ENCODE assay signal across 14 cellular contexts in genomic region chr1:12501661-12502060, GRCh38.
DNase-seq lines count a peak whose midpoint lies in the region; ATAC-seq and TF ChIP-seq lines count a peak whose summit lies in the region.
"Had no signal": no experiment of that assay in that cellular context is flagged by ENCODE, and none has a peak within 500 bp of the region (broad histone marks: within the 10 kb centered on the region; RNA-seq: fewer than 3 reads in every experiment).

No MANE protein-coding gene starts in this region.

- no peak overlapping the region for H4K91ac ChIP-seq in trophoblast cell (ENCODE audit: low read depth, low read length)

- BruUV-seq in mammary epithelial cell (replicated peaks; lab: Mats Ljungman, UMichigan), result no TSS peak

- in situ Hi-C loops in mammary epithelial cell (cut with MboI; ENCODE audit: low sequenced_read_pairs in 2 of 2), result no loop called here

- no peaks in the 10 kb centered on the region for H3K9me3 ChIP-seq in mammary epithelial cell (replicated peaks; ENCODE audit: insufficient read depth, low read length)
- no peaks in the 10 kb centered on the region for H3K9me3 ChIP-seq in trophoblast cell (ENCODE audit: insufficient read depth, low read depth, low read length)

- no peak overlapping the region for H3K14ac ChIP-seq in trophoblast cell (ENCODE audit: low read length)

- H4K8ac ChIP-seq in trophoblast cell (ENCODE audit: low read depth, low read length), result no peak overlapping the region

- H3K4me3 Mint-ChIP-seq in nephron, result no peak overlapping the region
- H3K4me3 Mint-ChIP-seq: activated CD8-positive, alpha-beta memory T cell treated with anti-CD3 and anti-CD28 coated beads, Interleukin-2, amount 10 ng/mL, durations not matched to agents 7 days and 5 days; brain had no signal

- H3K79me1 ChIP-seq in trophoblast cell (ENCODE audit: low read length), result no peaks in the 10 kb centered on the region

- H3K4me2 ChIP-seq in mammary epithelial cell (ENCODE audit: insufficient read depth, low read depth, low read length) (no peak overlapping the region), trophoblast cell (ENCODE audit: low read length) (no peak overlapping the region)

- H3K27me3 Mint-ChIP-seq in nephron (ENCODE audit: low read depth), result no peaks in the 10 kb centered on the region
- H3K27me3 Mint-ChIP-seq: activated CD8-positive, alpha-beta memory T cell treated with anti-CD3 and anti-CD28 coated beads, Interleukin-2, amount 10 ng/mL, durations not matched to agents 7 days and 5 days; brain had no signal

- H3K18ac ChIP-seq in trophoblast cell (ENCODE audit: low read length), result no peak overlapping the region

- no peak for TF ChIP-seq CTCF in mammary epithelial cell (conservative IDR thresholded peaks at IDR 0.05 in 1 of 2, IDR thresholded peaks at IDR 0.05 in 1 of 2; ENCODE audit: extremely low read depth in 1 of 2, insufficient read depth in 1 of 2, low read depth in 1 of 2, low read length in 2 of 2)
- no peak for TF ChIP-seq CTCF in nephron (IDR thresholded peaks at IDR 0.05; ENCODE audit: unreplicated experiment in 3 of 3)

- H3K4me1 Mint-ChIP-seq in nephron, result peaks cover 38% of the 10 kb centered on the region

- H3K4me1 ChIP-seq in mammary epithelial cell (ENCODE audit: insufficient read depth, low read length) (peaks cover 10% of the 10 kb centered on the region), trophoblast cell (ENCODE audit: control insufficient read depth in 1 of 2, insufficient read depth in 2 of 2, low read length in 2 of 2) (peaks cover 5 to 7% of the 10 kb centered on the region in 2 experiments)

- H2AK5ac ChIP-seq in trophoblast cell (ENCODE audit: low read length), result no peak overlapping the region

- H3K23ac ChIP-seq in trophoblast cell (ENCODE audit: low read length), result no peak overlapping the region

- H4K12ac ChIP-seq in trophoblast cell (ENCODE audit: low read depth, low read length), result no peak overlapping the region

- H3K79me2 ChIP-seq in mammary epithelial cell (ENCODE audit: insufficient read depth, low read length) (no peaks in the 10 kb centered on the region), trophoblast cell (ENCODE audit: control insufficient read depth, insufficient read depth, low read length, poor library complexity) (no peaks in the 10 kb centered on the region)

- no peak overlapping the region for H2AFZ ChIP-seq in mammary epithelial cell (ENCODE audit: low read depth, low read length)
- no peak overlapping the region for H2AFZ ChIP-seq in trophoblast cell (ENCODE audit: insufficient read depth, low read length, poor library complexity)

- H3K27ac ChIP-seq in mammary epithelial cell (ENCODE audit: insufficient read depth, low read depth, low read length) (no peak overlapping the region), trophoblast cell (ENCODE audit: low read depth, low read length) (no peak overlapping the region)

- dilution Hi-C loops in mammary epithelial cell (cut with HindIII; ENCODE audit: low sequenced_read_pairs), result loop anchor here (10.0 kb wide), 1 partner anchor 87 kb away; no protein-coding TSS in a partner anchor

- H2BK12ac ChIP-seq in trophoblast cell (ENCODE audit: low read length), result no peak overlapping the region

- peak overlapping the region in 2 of 3 experiments; percentile 13 to 24 for H3K27ac Mint-ChIP-seq in nephron
- H3K27ac Mint-ChIP-seq: activated CD8-positive, alpha-beta memory T cell treated with anti-CD3 and anti-CD28 coated beads, Interleukin-2, amount 10 ng/mL, durations not matched to agents 7 days and 5 days had no signal

- no peak overlapping the region for H2BK5ac ChIP-seq in trophoblast cell (ENCODE audit: low read depth, low read length, poor library complexity)

- DNase-seq in EL (peak; percentile 72), LHCN-M2 (ENCODE audit: low read depth) (peak; percentile 59), mammary epithelial cell (peak; percentile 69), trophoblast cell (no peak), cerebellar cortex (ENCODE audit: low spot score) (no peak), left colon (no peak)
- DNase-seq: activated CD8-positive, alpha-beta memory T cell treated with anti-CD3 and anti-CD28 coated beads, Interleukin-2, amount 10 ng/mL, durations not matched to agents 7 days and 5 days; foreskin melanocyte; NCI-H2029; T-helper 9 cell had no signal

- ATAC-seq in HG03196 (IDR thresholded peaks at IDR 0.05; ENCODE audit: unreplicated experiment), result no peak
- ATAC-seq in left colon, result no peak
- ATAC-seq: activated CD8-positive, alpha-beta memory T cell treated with anti-CD3 and anti-CD28 coated beads, Interleukin-2, amount 10 ng/mL, durations not matched to agents 7 days and 5 days; left lobe of liver had no signal

- H3K4me3 ChIP-seq in mammary epithelial cell (replicated peaks in 1 of 3; ENCODE audit: insufficient read depth in 1 of 3, low read depth in 2 of 3, low read length in 3 of 3) (no peak overlapping the region), trophoblast cell (ENCODE audit: low read depth, low read length) (no peak overlapping the region)

- no peak overlapping the region for H3K4ac ChIP-seq in trophoblast cell (ENCODE audit: low read depth, low read length)

- H3K9me3 Mint-ChIP-seq in nephron, result no peaks in the 10 kb centered on the region
- H3K9me3 Mint-ChIP-seq: brain had no signal

- no peaks in the 10 kb centered on the region for H3K27me3 ChIP-seq in mammary epithelial cell (ENCODE audit: insufficient read depth, low read length)
- H3K27me3 ChIP-seq in trophoblast cell (ENCODE audit: insufficient read depth, low read length), result no peaks in the 10 kb centered on the region

- CTCF ChIA-PET in mammary epithelial cell (lab: Charles Lee; ENCODE audit: low non-redundant PET), result no interaction called here

- H4K20me1 ChIP-seq in mammary epithelial cell (ENCODE audit: insufficient read depth, low read length), result no peaks in the 10 kb centered on the region

- no peak overlapping the region for H2BK120ac ChIP-seq in trophoblast cell (ENCODE audit: insufficient read depth, low read length, poor library complexity)

- no peak overlapping the region for H3K9ac ChIP-seq in mammary epithelial cell (ENCODE audit: insufficient read depth, low read length)
- no peak overlapping the region for H3K9ac ChIP-seq in trophoblast cell (ENCODE audit: low read length)

- 74% methylated on average over 9 of the region's 9 CpGs for WGBS in mammary epithelial cell (ENCODE audit: low coverage, missing lambda C conversion rate)
- WGBS in trophoblast cell (ENCODE audit: extremely low coverage, insufficient coverage, insufficient read length), result no CpG with 5 or more reads among the region's 9 CpGs

- H3K36me3 ChIP-seq in mammary epithelial cell (ENCODE audit: insufficient read depth, low read length) (peaks cover 3% of the 10 kb centered on the region), trophoblast cell (ENCODE audit: control insufficient read depth in 1 of 2, insufficient read depth in 2 of 2, low read length in 2 of 2) (peaks cover under 1 to 4% of the 10 kb centered on the region in 2 experiments)

- peaks cover 45% of the 10 kb centered on the region for H3K36me3 Mint-ChIP-seq in nephron (ENCODE audit: low read depth)

- intact Hi-C loops in mammary epithelial cell (cut with micrococcal nuclease), result no loop called here
- intact Hi-C loops in left colon (cut with DNase I, micrococcal nuclease), result no loop called here

Comparison
In these comparisons a context has a peak if more than half of its experiments do, and no peak if none do; other contexts are left out.
1. DNase-seq: peak in EL (single experiment), LHCN-M2 (single experiment) and mammary epithelial cell (single experiment); none in trophoblast cell (0 of 2), cerebellar cortex (single experiment) and left colon (0 of 2).